24 cellular contexts compared by ENCODE assay signal in the genomic region with DNA sequence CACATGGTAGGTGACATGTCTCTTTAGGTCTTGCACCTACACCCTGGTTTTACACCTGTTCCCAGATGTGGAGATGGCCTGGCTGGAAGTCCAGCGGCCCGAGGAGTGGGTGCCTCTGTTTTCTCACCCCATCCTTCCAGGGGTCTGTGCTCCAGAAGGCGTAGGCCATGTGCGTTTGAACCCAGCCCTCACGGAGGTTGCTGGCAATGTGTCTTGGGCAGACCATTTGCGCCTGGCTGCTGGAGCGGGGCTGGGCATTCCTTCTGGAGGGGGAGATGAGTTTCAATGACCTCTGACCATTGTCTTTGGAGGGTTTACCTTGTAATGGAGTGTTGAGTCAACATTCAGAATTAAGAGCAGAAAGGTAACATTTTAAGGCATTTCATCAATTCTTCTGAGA. TPM values are rescaled to one million over a fixed set of nuclear protein-coding genes. Genes with fewer than 3 reads are reported as not detected.
"Had no signal": no experiment of that assay in that cellular context is flagged by ENCODE, and none has a peak within 500 bp of the region (broad histone marks: within the 10 kb centered on the region; RNA-seq: fewer than 3 reads in every experiment).

No MANE protein-coding gene starts in this region.

- H3K79me2 ChIP-seq: hepatocyte had no signal

- H3K4me1 ChIP-seq: esophagus muscularis mucosa, foreskin keratinocyte, gastroesophageal sphincter, heart left ventricle, psoas muscle, sigmoid colon, transverse colon, vagina had no signal

- H3K4me2 ChIP-seq: hepatocyte, neural progenitor cell had no signal

- H3K27ac ChIP-seq: esophagus muscularis mucosa, foreskin keratinocyte, gastroesophageal sphincter, heart left ventricle, hepatocyte, neural progenitor cell, ovary, psoas muscle, sigmoid colon, transverse colon, vagina had no signal

- H3K27me3 ChIP-seq: foreskin keratinocyte, hepatocyte, neural progenitor cell, ovary, sigmoid colon, transverse colon, vagina had no signal

- DNase-seq: effector CD8-positive, alpha-beta T cell; foreskin keratinocyte; heart left ventricle; kidney glomerular epithelial cell; left colon; midbrain; naive thymus-derived CD4-positive, alpha-beta T cell; nucleus accumbens; ovary; stimulated activated CD4-positive, alpha-beta T cell treated with anti-CD3 and anti-CD28 coated beads, Interleukin-2, amount 100 ng/mL, for 24 hours; stimulated activated CD4-positive, alpha-beta T cell treated with anti-CD3 and anti-CD28 coated beads, Interleukin-4, amount 100 ng/mL, for 24 hours; stimulated activated naive CD8-positive, alpha-beta T cell treated with anti-CD3 and anti-CD28 coated beads, Interleukin-15, Interleukin-2, amounts not matched to agents 100 U/mL and 50 U/mL, for 24 hours; transverse colon had no signal

- H2AFZ ChIP-seq: hepatocyte, neural progenitor cell had no signal

- H3K4me3 ChIP-seq: esophagus muscularis mucosa, gastroesophageal sphincter, heart left ventricle, hepatocyte, lung, neural progenitor cell, ovary, psoas muscle, sigmoid colon, transverse colon, vagina had no signal

- H3K9me3 ChIP-seq: ovary, psoas muscle, sigmoid colon, transverse colon, vagina had no signal

- H3K36me3 ChIP-seq: esophagus muscularis mucosa, gastroesophageal sphincter, heart left ventricle, neural progenitor cell, ovary, sigmoid colon, transverse colon, vagina had no signal

- H3K9ac ChIP-seq: neural progenitor cell had no signal

RNA-seq across cellular contexts. Expression of a gene that starts 54.8 kb away (rescaled TPM):
- total RNA-seq: endothelial cell of umbilical vein; epithelial cell of proximal tubule; foreskin keratinocyte; naive thymus-derived CD4-positive, alpha-beta T cell had no signal
- polyA plus RNA-seq: endothelial cell of umbilical vein; fibroblast of lung; foreskin keratinocyte; naive thymus-derived CD4-positive, alpha-beta T cell had no signal
